ENCODE assay signal across 20 cellular contexts in the genomic region with DNA sequence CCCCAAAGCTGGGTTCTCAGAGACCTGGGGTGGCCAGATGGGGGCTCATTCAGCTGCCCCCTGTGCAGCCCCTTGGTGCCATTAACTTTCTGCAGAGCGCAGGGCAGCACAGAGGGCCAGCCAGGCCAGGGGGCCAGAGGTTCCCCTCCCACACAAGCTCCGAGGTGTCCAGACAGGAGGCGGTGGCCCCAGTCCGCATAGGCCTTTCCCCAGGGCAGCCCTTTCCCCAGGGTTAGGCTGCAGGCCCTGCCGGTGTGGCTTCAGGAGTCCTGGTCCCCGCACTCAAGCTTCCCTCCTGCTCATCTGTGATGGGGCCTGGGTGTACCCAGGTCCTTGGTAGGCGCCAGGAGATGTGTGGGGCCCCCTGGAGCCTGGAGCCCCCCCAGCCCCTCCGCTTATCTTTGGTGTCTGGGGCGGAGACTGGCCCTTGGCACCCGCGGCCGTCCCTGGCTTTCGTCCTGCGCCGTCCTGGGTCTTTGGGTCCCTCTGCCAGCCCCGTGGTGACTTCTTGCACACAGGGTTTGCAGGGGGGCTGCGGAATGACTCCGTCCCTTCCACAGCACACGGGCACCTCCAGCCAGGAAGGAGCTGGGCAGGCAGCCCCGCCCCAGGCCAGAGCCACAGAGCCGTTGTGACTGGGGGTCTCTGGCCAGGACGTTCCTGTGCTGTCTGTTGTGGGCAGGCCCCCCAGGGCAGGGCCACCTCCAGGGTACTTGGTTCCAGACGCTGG. TPM values are rescaled to one million over a fixed set of nuclear protein-coding genes. Genes with fewer than 3 reads are reported as not detected.
DNase-seq lines count a peak whose midpoint lies in the region; ATAC-seq, FAIRE-seq and TF ChIP-seq lines count a peak whose summit lies in the region.
"Had no signal": no experiment of that assay in that cellular context is flagged by ENCODE, and none has a peak within 500 bp of the region (broad histone marks: within the 10 kb centered on the region; RNA-seq: fewer than 3 reads in every experiment).

No MANE protein-coding gene starts in this region.

- CTCF ChIA-PET in H1 (lab: Charles Lee; ENCODE audit: partially characterized antibody): interaction anchor here (0.8 to 1.3 kb wide), 3 partner anchors 106 to 176 kb away, joined by 3 read pairs; no protein-coding TSS in a partner anchor

- no peak overlapping the region for H3K23ac ChIP-seq in H1 (ENCODE audit: insufficient read length)

- DNase-seq in Right ventricle myocardium superior (peak; percentile 20), right atrium auricular region (ENCODE audit: low spot score) (no peak), H1 (ENCODE audit: low read depth in 1 of 2, low spot score in 2 of 2) (no peak), substantia nigra (lab: John Stamatoyannopoulos, UW) (no peak), GM10266 (ENCODE audit: extremely low spot score) (no peak)
- no peak for DNase-seq in activated naive CD8-positive, alpha-beta T cell treated with anti-CD3 and anti-CD28 coated beads for 36 hours
- DNase-seq: ACHN; CD4-positive, alpha-beta memory T cell; COR-L47; DMS153; DMS79 treated with DMSO at 0.1 percent for 48 hours; EL had no signal

- no peaks in the 10 kb centered on the region for H3K36me3 ChIP-seq in right atrium auricular region
- no peaks in the 10 kb centered on the region for H3K36me3 ChIP-seq in H1 (ENCODE audit: control insufficient read depth in 2 of 4, insufficient read depth in 4 of 4, low read length in 3 of 4)

- H4K20me1 ChIP-seq in H1 (replicated peaks in 1 of 2; ENCODE audit: control insufficient read depth in 1 of 2, insufficient read depth in 2 of 2, low read length in 2 of 2): peaks cover 16 to 58% of the 10 kb centered on the region in 2 experiments

- no peak for TF ChIP-seq POLR2A in H1 (IDR thresholded peaks at IDR 0.05; ENCODE audit: control extremely low read depth in 1 of 2, low read depth in 2 of 2, low read length in 2 of 2)

- no peak overlapping the region for H3K18ac ChIP-seq in H1 (ENCODE audit: extremely low read depth, low read length)

- H3K4me1 ChIP-seq in right atrium auricular region (peaks cover 0 to 4% of the 10 kb centered on the region in 2 donors), H1 (replicated peaks in 1 of 4; ENCODE audit: control insufficient read depth in 3 of 4, insufficient read depth in 4 of 4, low read length in 3 of 4) (peaks cover 0 to 2% (median 0%) of the 10 kb centered on the region in 4 experiments; a peak in 1 of 7 replicates)

- H4K5ac ChIP-seq in H1 (ENCODE audit: insufficient read length, low read depth, low read length): no peak overlapping the region

- H3K4me3 ChIP-seq in right atrium auricular region (no peak overlapping the region), H1 (ENCODE audit: extremely low read depth in 1 of 4, insufficient read depth in 2 of 4, low read depth in 3 of 4, low read length in 4 of 4) (no peak overlapping the region)

- TF ChIP-seq RAD21 in H1 (IDR thresholded peaks at IDR 0.05 in 1 of 2, conservative IDR thresholded peaks at IDR 0.05 in 1 of 2; ENCODE audit: low read depth in 2 of 2, low read length in 2 of 2): no peak

- no peaks in the 10 kb centered on the region for H3K4me1 Mint-ChIP-seq in activated naive CD8-positive, alpha-beta T cell treated with anti-CD3 and anti-CD28 coated beads for 36 hours
- H3K4me1 Mint-ChIP-seq: B cell; CD4-positive, alpha-beta memory T cell had no signal

- H3K9me3 Mint-ChIP-seq in activated naive CD8-positive, alpha-beta T cell treated with anti-CD3 and anti-CD28 coated beads for 36 hours: no peaks in the 10 kb centered on the region

- no peak overlapping the region for H2BK12ac ChIP-seq in H1 (ENCODE audit: low read depth, low read length)

- no peaks in the 10 kb centered on the region for H3K23me2 ChIP-seq in H1 (ENCODE audit: low read depth, low read length)

- no peaks in the 10 kb centered on the region for H3K36me3 Mint-ChIP-seq in activated naive CD8-positive, alpha-beta T cell treated with anti-CD3 and anti-CD28 coated beads for 36 hours
- H3K36me3 Mint-ChIP-seq: CD4-positive, alpha-beta memory T cell had no signal

- no peak for FAIRE-seq in H1 (lab: Jason Lieb, UNC)
- FAIRE-seq: D721Med, G401.6, GM12892, H54 had no signal

- TF ChIP-seq CTCF in right atrium auricular region (IDR thresholded peaks at IDR 0.05) (no peak), H1 (IDR thresholded peaks at IDR 0.05; ENCODE audit: control extremely low read depth in 1 of 3, insufficient read depth in 1 of 3, low read depth in 1 of 3, low read length in 3 of 3) (no peak), GM10266 (IDR thresholded peaks at IDR 0.05; ENCODE audit: control insufficient read depth, insufficient read depth, low read depth, missing control alignments) (no peak)

- H3K27me3 Mint-ChIP-seq in activated naive CD8-positive, alpha-beta T cell treated with anti-CD3 and anti-CD28 coated beads for 36 hours: peaks cover under 1% of the 10 kb centered on the region

- H2BK15ac ChIP-seq in H1 (ENCODE audit: low read length): no peak overlapping the region

- H3K79me2 ChIP-seq in H1 (ENCODE audit: control insufficient read depth in 1 of 2, insufficient read depth in 2 of 2, low read length in 2 of 2): peaks cover 13 to 38% of the 10 kb centered on the region in 2 experiments; a peak in 2 of 4 replicates

- no peak overlapping the region for H2BK5ac ChIP-seq in H1 (ENCODE audit: low read depth, low read length)

- H3K4ac ChIP-seq in H1 (replicated peaks; ENCODE audit: insufficient read length, low read depth, low read length): no peak overlapping the region

- H2BK120ac ChIP-seq in H1 (replicated peaks; ENCODE audit: low read depth, low read length): no peak overlapping the region

- no peak overlapping the region for H3K56ac ChIP-seq in H1 (replicated peaks; ENCODE audit: insufficient read length, low read depth, low read length)

- H3K14ac ChIP-seq in H1 (ENCODE audit: insufficient read length): no peak overlapping the region

- H3K9ac ChIP-seq in H1 (replicated peaks in 1 of 4; ENCODE audit: extremely low read depth in 1 of 4, low read depth in 3 of 4, low read length in 3 of 4): no peak overlapping the region

- peak overlapping the region; percentile 25; the same call in 1 of the 2 replicates for H4K8ac ChIP-seq in H1 (ENCODE audit: extremely low read depth, insufficient read depth, low read length)

- intact Hi-C loops in Right ventricle myocardium superior (cut with DNase I): no loop called here

- no peak overlapping the region for H2AK5ac ChIP-seq in H1 (ENCODE audit: low read depth, low read length)

- no peak overlapping the region for H3K4me3 Mint-ChIP-seq in activated naive CD8-positive, alpha-beta T cell treated with anti-CD3 and anti-CD28 coated beads for 36 hours
- H3K4me3 Mint-ChIP-seq: B cell; CD4-positive, alpha-beta memory T cell had no signal

- 91% methylated on average over 21 of the region's 23 CpGs; no CpG with 5 or more reads in 1 of the 2 experiments for WGBS in H1 (ENCODE audit: extremely low coverage in 1 of 2, insufficient coverage in 1 of 2, insufficient read length in 1 of 2, insufficient replicate concordance in 2 of 2, low coverage in 1 of 2, low lambda C conversion rate in 2 of 2, missing lambda C conversion rate in 1 of 2), 2 experiments

- no peak overlapping the region for H2AFZ ChIP-seq in H1 (ENCODE audit: low read length)

- no peak overlapping the region for H3K4me2 ChIP-seq in H1 (ENCODE audit: insufficient read depth in 1 of 2, low read depth in 2 of 2, low read length in 2 of 2)

- no peak overlapping the region for H2BK20ac ChIP-seq in H1 (ENCODE audit: low read length)

- no peak for TF ChIP-seq EP300 in H1 (IDR thresholded peaks at IDR 0.05; ENCODE audit: borderline replicate concordance in 1 of 2, low read depth in 2 of 2, low read length in 2 of 2)

- H4K91ac ChIP-seq in H1 (replicated peaks; ENCODE audit: insufficient read length, low read length): no peak overlapping the region

- H3K79me1 ChIP-seq in H1 (ENCODE audit: low read depth, low read length): peaks cover 21% of the 10 kb centered on the region

- H3K27ac Mint-ChIP-seq in activated naive CD8-positive, alpha-beta T cell treated with anti-CD3 and anti-CD28 coated beads for 36 hours: no peak overlapping the region
- H3K27ac Mint-ChIP-seq: B cell; CD4-positive, alpha-beta memory T cell had no signal

- H3K27me3 ChIP-seq in right atrium auricular region: no peaks in the 10 kb centered on the region
- H3K27me3 ChIP-seq in H1 (replicated peaks in 1 of 4; ENCODE audit: control insufficient read depth in 3 of 4, extremely low read depth in 1 of 4, insufficient read depth in 3 of 4, low read length in 3 of 4): no peaks in the 10 kb centered on the region

- POLR2A ChIA-PET in H1 (lab: Charles Lee; ENCODE audit: partially characterized antibody): no interaction called here

- H3K9me3 ChIP-seq in right atrium auricular region: no peaks in the 10 kb centered on the region
- H3K9me3 ChIP-seq in H1 (ENCODE audit: insufficient read depth in 2 of 2, low read depth in 1 of 2, low read length in 1 of 2): no peaks in the 10 kb centered on the region

- ATAC-seq in Right ventricle myocardium superior (ENCODE audit: poor library complexity) (no peak), GM18520 (IDR thresholded peaks at IDR 0.05; ENCODE audit: unreplicated experiment) (no peak)

- H3K27ac ChIP-seq in right atrium auricular region (no peak overlapping the region), angular gyrus (ENCODE audit: low read depth, low read length) (peak overlapping the region; percentile 62), H1 (ENCODE audit: low read depth, low read length) (no peak overlapping the region), substantia nigra (ENCODE audit: low read depth, low read length, poor library complexity, severe bottlenecking) (peak overlapping the region; percentile 99)
- H3K27ac ChIP-seq: HL-60 had no signal

TF ChIP-seq in H1, 55 proteins besides CTCF, POLR2A, EP300 and RAD21:
- TF ChIP-seq MAFK (IDR thresholded peaks at IDR 0.05; ENCODE audit: low read depth, low read length): no peak
- no peak for TF ChIP-seq TCF12 (IDR thresholded peaks at IDR 0.05; ENCODE audit: low read depth, low read length)
- TF ChIP-seq GTF2F1 (IDR thresholded peaks at IDR 0.05; ENCODE audit: borderline replicate concordance, low read depth, low read length): no peak
- TF ChIP-seq CHD2 (IDR thresholded peaks at IDR 0.05; ENCODE audit: low read length): no peak
- TF ChIP-seq NRF1 (IDR thresholded peaks at IDR 0.05; ENCODE audit: low read depth, low read length): no peak

RNA-seq across cellular contexts. Expression of a gene that starts 8.9 kb away (rescaled TPM):
- total RNA-seq in Right ventricle myocardium superior (0.67 TPM), right atrium auricular region (under 1 TPM; 0.19 to 0.51 TPM)
- 26.2 and 27.1 TPM in 2 replicates for total RNA-seq in H1 (2021; fragmentation: NEBNext Ultra II Directional; extraction: Animal tissue kit (Norgen Biotek cat#: 25700))
- 17.3 and 23.9 TPM in 2 replicates for polyA plus RNA-seq in H1 (2011; rRNA removed)
- polyA plus RNA-seq in H1 (2011; cell fraction: cytosol; rRNA removed): 18.7 TPM
- polyA plus RNA-seq in H1 (2011; cell fraction: nucleus; rRNA removed): 79.9 TPM
- 19.0 to 31.0 TPM (median 27.3 TPM) in 4 replicates for polyA plus RNA-seq in H1 (2012, experiment 1 of 2)
- polyA plus RNA-seq in H1 (2012, experiment 2 of 2): 18.0 TPM
- 27.0 TPM for polyA plus RNA-seq in H1 (2013, experiment 1 of 2)
- 24.6 TPM for polyA plus RNA-seq in H1 (2013, experiment 2 of 2)
- polyA minus RNA-seq in H1 (2011; rRNA and poly(A)+ RNA removed): 6.4 and 6.5 TPM in 2 replicates
- polyA minus RNA-seq in H1 (2011; cell fraction: cytosol; rRNA and poly(A)+ RNA removed): 10.0 TPM
- polyA minus RNA-seq in H1 (2011; cell fraction: nucleus; rRNA and poly(A)+ RNA removed): 18.1 TPM
- total RNA-seq in activated naive CD8-positive, alpha-beta T cell treated with anti-CD3 and anti-CD28 coated beads for 36 hours: under 1 TPM; 0.46 to 0.97 TPM

Comparison
In these comparisons a context has a peak if more than half of its experiments do, and no peak if none do; other contexts are left out.
1. H3K27ac ChIP-seq: peak in angular gyrus (single experiment) and substantia nigra (single experiment); none in right atrium auricular region (0 of 2) and H1 (single experiment).
2. RNA of a gene that starts 8.9 kb away (total RNA-seq): 26.2 to 27.1 TPM in H1; 0.46 to 0.97 TPM in activated naive CD8-positive, alpha-beta T cell treated with anti-CD3 and anti-CD28 coated beads for 36 hours, 0.67 TPM in Right ventricle myocardium superior (single experiment) and 0.19 to 0.51 TPM in right atrium auricular region; every median in the first group is over 10 times any median in the second.